In the genomic region with DNA sequence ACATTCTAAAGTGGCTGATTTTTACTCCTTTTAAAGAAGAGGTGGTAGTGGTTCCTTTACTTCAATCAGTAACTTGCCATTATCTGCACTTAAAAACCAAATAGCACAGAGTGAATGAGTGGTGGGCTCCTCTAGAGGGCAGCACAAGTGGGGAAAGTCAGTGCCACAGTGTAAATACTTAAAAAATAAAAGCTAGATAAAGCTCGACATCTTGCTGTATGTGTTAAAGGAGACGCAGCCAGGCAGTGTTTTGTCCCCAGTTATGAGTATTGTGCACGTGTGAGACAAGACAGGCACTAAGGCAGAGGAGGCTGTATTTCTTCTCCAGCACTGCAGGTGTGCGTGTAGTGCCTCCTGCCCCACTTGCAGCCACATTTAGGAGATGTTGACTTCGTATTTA, we compare ENCODE assay signal across 8 cellular contexts. TPM values are rescaled to one million over a fixed set of nuclear protein-coding genes. Genes with fewer than 3 reads are reported as not detected.
DNase-seq lines count a peak whose midpoint lies in the region; ATAC-seq and TF ChIP-seq lines count a peak whose summit lies in the region.

No MANE protein-coding gene starts in this region.

- H3K9ac ChIP-seq in neural progenitor cell: no peak overlapping the region

- no peaks in the 10 kb centered on the region for H3F3A ChIP-seq in neural progenitor cell (ENCODE audit: low read depth)

- peak; percentile 79 for TF ChIP-seq CTCF in HFFc6 (IDR thresholded peaks at IDR 0.05)
- peak in 55 of 56 donors; percentile 24 to 68 (median 54) for TF ChIP-seq CTCF in dorsolateral prefrontal cortex (IDR thresholded peaks at IDR 0.05 in 54 of 56, conservative IDR thresholded peaks at IDR 0.05 in 2 of 56; ENCODE audit: low read depth in 1 of 56, partially characterized antibody in 56 of 56)
- peak; percentile 86 for TF ChIP-seq CTCF in neural progenitor cell (IDR thresholded peaks at IDR 0.05)

- no peak overlapping the region for H3K4me2 ChIP-seq in neural progenitor cell

- H3K27ac Mint-ChIP-seq in HFFc6: no peak overlapping the region
- H3K27ac Mint-ChIP-seq in neural progenitor cell: no peak overlapping the region

- H4K20me1 ChIP-seq in neural progenitor cell (ENCODE audit: low read depth): no peaks in the 10 kb centered on the region

- H3K4me1 Mint-ChIP-seq in HFFc6 (ENCODE audit: low read depth): peaks cover 45% of the 10 kb centered on the region
- H3K4me1 Mint-ChIP-seq in neural progenitor cell: no peaks in the 10 kb centered on the region

- peaks cover 8% of the 10 kb centered on the region; the same call in 1 of the 2 replicates for H3K36me3 Mint-ChIP-seq in HFFc6 (ENCODE audit: low read depth)
- H3K36me3 Mint-ChIP-seq in neural progenitor cell: no peaks in the 10 kb centered on the region

- H3K4me3 ChIP-seq in dorsolateral prefrontal cortex (no peak overlapping the region), neural progenitor cell (no peak overlapping the region)

- no peak for ATAC-seq in GM18505 (IDR thresholded peaks at IDR 0.05; ENCODE audit: unreplicated experiment)
- no peak for ATAC-seq in GM21825 (IDR thresholded peaks at IDR 0.05; ENCODE audit: unreplicated experiment)

- no peaks in the 10 kb centered on the region for H3K4me1 ChIP-seq in neural progenitor cell

- DNase-seq in activated naive CD4-positive, alpha-beta T cell treated with Interleukin-2 at 50 U/mL for 16 hours: peak; percentile 21
- no peak for DNase-seq in activated naive CD4-positive, alpha-beta T cell (lab: John Stamatoyannopoulos, UW)
- DNase-seq in HFFc6: peak; percentile 30
- peak; percentile 27 for DNase-seq in RPMI7951 (ENCODE audit: low read depth)
- DNase-seq in dorsolateral prefrontal cortex: peak in 1 of 10 donors; percentile 27
- DNase-seq in neural progenitor cell (ENCODE audit: low spot score): peak; percentile 54

- H3K9me3 Mint-ChIP-seq in HFFc6 (no peaks in the 10 kb centered on the region), neural progenitor cell (no peaks in the 10 kb centered on the region)

- no peaks in the 10 kb centered on the region for H3K79me2 ChIP-seq in neural progenitor cell (ENCODE audit: low read depth)

- no peaks in the 10 kb centered on the region for H3K27me3 ChIP-seq in dorsolateral prefrontal cortex
- H3K27me3 ChIP-seq in neural progenitor cell: no peaks in the 10 kb centered on the region

- H3K27ac ChIP-seq in dorsolateral prefrontal cortex (no peak overlapping the region), neural progenitor cell (no peak overlapping the region)

- H3K27me3 Mint-ChIP-seq in HFFc6 (ENCODE audit: insufficient read depth) (no peaks in the 10 kb centered on the region), neural progenitor cell (ENCODE audit: insufficient read depth, low read depth) (no peaks in the 10 kb centered on the region)

- H3K9me3 ChIP-seq in neural progenitor cell (ENCODE audit: low read depth): no peaks in the 10 kb centered on the region

- no peak for TF ChIP-seq POLR2A in GM18505 (IDR thresholded peaks at IDR 0.05; ENCODE audit: borderline replicate concordance, extremely low read depth, insufficient read depth, insufficient read length)

- H3K4me3 Mint-ChIP-seq in HFFc6: no peak overlapping the region
- H3K4me3 Mint-ChIP-seq in neural progenitor cell: no peak overlapping the region

- intact Hi-C loops in dorsolateral prefrontal cortex (cut with DNase I): no loop called here

- H2AFZ ChIP-seq in neural progenitor cell (replicated peaks): no peak overlapping the region

- no peaks in the 10 kb centered on the region for H3K36me3 ChIP-seq in neural progenitor cell

RNA-seq across cellular contexts. Expression of a gene that starts 24.6 kb away (rescaled TPM):
- total RNA-seq in HFFc6 (2021; fragmentation: NEBNext Ultra II Directional; extraction: Animal tissue kit (Norgen Biotek cat#: 25700)): 10 to 100 TPM; 14.6 to 20.0 (median 18.3) TPM
- 8.6 and 12.4 TPM in 2 replicates for total RNA-seq in RPMI7951 (2014; rRNA removed; shearing (Covaris generic))
- total RNA-seq in dorsolateral prefrontal cortex (100 to 1,000 TPM in 54 of 120 experiments, 10 to 100 TPM in 66; 20.1 to 153 (median 95.5) TPM), neural progenitor cell (ENCODE audit: low replicate concordance) (2.4 and 6.9 TPM in 2 replicates)

Comparison
In these comparisons a context has a peak if more than half of its experiments do, and no peak if none do; other contexts are left out.
1. DNase-seq: peak in activated naive CD4-positive, alpha-beta T cell treated with Interleukin-2 at 50 U/mL for 16 hours (single experiment), HFFc6 (single experiment), RPMI7951 (single experiment) and neural progenitor cell (single experiment); none in activated naive CD4-positive, alpha-beta T cell (0 of 4).
2. Peak in every context shown above with its lines, with median percentiles within 50 percentile points of each other: CTCF ChIP-seq.